ENCODE assay signal across 22 cellular contexts in genomic region chr1:12096615-12097014, GRCh38. TPM values are rescaled to one million over a fixed set of nuclear protein-coding genes. Genes with fewer than 3 reads are reported as not detected.
DNase-seq lines count a peak whose midpoint lies in the region; ATAC-seq, FAIRE-seq and TF ChIP-seq lines count a peak whose summit lies in the region.
"Had no signal": no experiment of that assay in that cellular context is flagged by ENCODE, and none has a peak within 500 bp of the region (broad histone marks: within the 10 kb centered on the region; RNA-seq: fewer than 3 reads in every experiment).

No MANE protein-coding gene starts in this region.

- TF ChIP-seq EP300 in A549 (IDR thresholded peaks at IDR 0.05): no peak

- no peak overlapping the region for H3K4me2 ChIP-seq in A549
- no peak overlapping the region for H3K4me2 ChIP-seq in OCI-LY7 (ENCODE audit: low read length)
- H3K4me2 ChIP-seq in osteoblast (ENCODE audit: insufficient read depth, low read length): no peak overlapping the region

- H3K9me3 ChIP-seq in A549: no peaks in the 10 kb centered on the region
- H3K9me3 ChIP-seq in OCI-LY7 (ENCODE audit: low read length): peaks cover 6% of the 10 kb centered on the region; the same call in 1 of the 2 replicates
- H3K9me3 ChIP-seq in osteoblast (ENCODE audit: low read depth, low read length): no peaks in the 10 kb centered on the region
- peaks cover 0 to 16% (median 11%) of the 10 kb centered on the region in 8 donors for H3K9me3 ChIP-seq in spleen
- H3K9me3 ChIP-seq: HAP-1 had no signal

- TF ChIP-seq POLR2A in A549 (IDR thresholded peaks at IDR 0.05; ENCODE audit: low read length) (no peak), spleen (IDR thresholded peaks at IDR 0.05) (no peak)

- POLR2A ChIA-PET in A549 (lab: Yijun Ruan, JAX) (no interaction called here), OCI-LY7 (lab: Charles Lee) (no interaction called here)
- POLR2A ChIA-PET in activated CD8-positive, alpha-beta T cell treated with anti-CD3 and anti-CD28 coated beads, Interleukin-2, amount 10 ng/mL, durations not matched to agents 7 days and 5 days (lab: Charles Lee): no interaction called here

- H3K4me1 ChIP-seq in A549 (no peaks in the 10 kb centered on the region), OCI-LY7 (ENCODE audit: insufficient read depth, low read length, poor library complexity, severe bottlenecking) (no peaks in the 10 kb centered on the region), osteoblast (ENCODE audit: insufficient read depth, low read length) (peaks cover 35% of the 10 kb centered on the region), spleen (no peaks in the 10 kb centered on the region)
- H3K4me1 ChIP-seq: HAP-1 had no signal

- no peak overlapping the region for H3K27ac ChIP-seq in A549
- H3K27ac ChIP-seq in OCI-LY7 (ENCODE audit: low read depth, low read length, poor library complexity, severe bottlenecking): no peak overlapping the region
- peak overlapping the region; percentile 62 for H3K27ac ChIP-seq in osteoblast (ENCODE audit: low read depth, low read length)
- no peak overlapping the region for H3K27ac ChIP-seq in spleen

- FAIRE-seq in A549 (lab: Jason Lieb, UNC): no peak
- FAIRE-seq: GM18507, H54 had no signal

- no peaks in the 10 kb centered on the region for H3K36me3 ChIP-seq in OCI-LY7 (ENCODE audit: insufficient read depth, low read length)
- no peaks in the 10 kb centered on the region for H3K36me3 ChIP-seq in osteoblast (ENCODE audit: insufficient read depth, low read length)
- H3K36me3 ChIP-seq in spleen: no peaks in the 10 kb centered on the region
- H3K36me3 ChIP-seq: HAP-1 had no signal

- DNase-seq in A549 (ENCODE audit: low read depth in 1 of 2, low spot score in 1 of 2) (no peak), OCI-LY7 (ENCODE audit: low spot score) (no peak), osteoblast (ENCODE audit: insufficient read length, low spot score, missing footprints) (no peak), spleen (peak; percentile 32), midbrain (lab: John Stamatoyannopoulos, UW) (no peak)
- DNase-seq in activated CD4-positive, alpha-beta T cell treated with anti-CD3 and anti-CD28 coated beads, Interleukin-2, amount 50 U/mL, for 1 hour: no peak
- DNase-seq in activated CD8-positive, alpha-beta T cell treated with anti-CD3 and anti-CD28 coated beads, Interleukin-2, amount 10 ng/mL, durations not matched to agents 7 days and 5 days: no peak
- DNase-seq: 8988T; C1 segment of cervical spinal cord; Calu3; CD4-positive, alpha-beta memory T cell; COR-L47; DMS79 treated with DMSO at 0.1 percent for 48 hours; GF-D8; GOT3 had no signal

- H3K79me2 ChIP-seq in OCI-LY7 (ENCODE audit: insufficient read depth, low read depth, low read length) (no peaks in the 10 kb centered on the region), osteoblast (ENCODE audit: insufficient read depth, low read length) (no peaks in the 10 kb centered on the region)

- H3K4me3 ChIP-seq in A549 (no peak overlapping the region), OCI-LY7 (ENCODE audit: low read depth, low read length, poor library complexity, severe bottlenecking) (no peak overlapping the region), osteoblast (ENCODE audit: insufficient read depth, low read length) (no peak overlapping the region), spleen (no peak overlapping the region)
- H3K4me3 ChIP-seq: HAP-1 had no signal

- H3K36me3 Mint-ChIP-seq in activated CD8-positive, alpha-beta T cell treated with anti-CD3 and anti-CD28 coated beads, Interleukin-2, amount 10 ng/mL, durations not matched to agents 7 days and 5 days (ENCODE audit: low read depth): no peaks in the 10 kb centered on the region

- no peak for TF ChIP-seq RAD21 in A549 (conservative IDR thresholded peaks at IDR 0.05 in 1 of 2, IDR thresholded peaks at IDR 0.05 in 1 of 2)

- ATAC-seq in A549: no peak
- ATAC-seq in activated CD8-positive, alpha-beta T cell treated with anti-CD3 and anti-CD28 coated beads, Interleukin-2, amount 10 ng/mL, durations not matched to agents 7 days and 5 days: no peak

- H2AFZ ChIP-seq in OCI-LY7 (ENCODE audit: low read length) (peak overlapping the region; percentile 73; the same call in 1 of the 2 replicates), osteoblast (ENCODE audit: low read length) (no peak overlapping the region)

- no peak overlapping the region for H3K4me3 Mint-ChIP-seq in activated CD8-positive, alpha-beta T cell treated with anti-CD3 and anti-CD28 coated beads, Interleukin-2, amount 10 ng/mL, durations not matched to agents 7 days and 5 days
- H3K4me3 Mint-ChIP-seq: CD4-positive, alpha-beta memory T cell; HFFc6 had no signal

- H3K27me3 ChIP-seq in osteoblast (ENCODE audit: insufficient read depth, low read length) (no peaks in the 10 kb centered on the region), spleen (replicated peaks in 1 of 7) (no peaks in the 10 kb centered on the region)

- no peaks in the 10 kb centered on the region for H3K9me3 Mint-ChIP-seq in activated CD8-positive, alpha-beta T cell treated with anti-CD3 and anti-CD28 coated beads, Interleukin-2, amount 10 ng/mL, durations not matched to agents 7 days and 5 days (ENCODE audit: insufficient read depth)
- H3K9me3 Mint-ChIP-seq: HFFc6 had no signal

- intact Hi-C loops in OCI-LY7 (cut with micrococcal nuclease; ENCODE audit: unreplicated experiment): no loop called here
- intact Hi-C loops in spleen (cut with DNase I; ENCODE audit: low total_unique reads): no loop called here

- no peaks in the 10 kb centered on the region for H3K9me2 ChIP-seq in OCI-LY7 (ENCODE audit: insufficient read depth, low read length)

- no peak overlapping the region for H3K27ac Mint-ChIP-seq in activated CD8-positive, alpha-beta T cell treated with anti-CD3 and anti-CD28 coated beads, Interleukin-2, amount 10 ng/mL, durations not matched to agents 7 days and 5 days
- H3K27ac Mint-ChIP-seq: CD4-positive, alpha-beta memory T cell; HFFc6 had no signal

- no peaks in the 10 kb centered on the region for H4K20me1 ChIP-seq in OCI-LY7 (ENCODE audit: insufficient read depth, low read length)
- H4K20me1 ChIP-seq in osteoblast (ENCODE audit: insufficient read depth, low read length): no peaks in the 10 kb centered on the region

- no peak for TF ChIP-seq CTCF in A549 (IDR thresholded peaks at IDR 0.05)
- TF ChIP-seq CTCF in OCI-LY7 (conservative IDR thresholded peaks at IDR 0.05; ENCODE audit: low read length): no peak
- TF ChIP-seq CTCF in osteoblast (IDR thresholded peaks at IDR 0.05; ENCODE audit: extremely low read depth, low read depth, low read length): no peak
- no peak for TF ChIP-seq CTCF in spleen (IDR thresholded peaks at IDR 0.05 in 8 of 11, conservative IDR thresholded peaks at IDR 0.05 in 3 of 11)

- no TSS peak for BruUV-seq in OCI-LY7 (replicated peaks; lab: Mats Ljungman, UMichigan)

- CTCF ChIA-PET in A549 (lab: Yijun Ruan, JAX): interaction anchor here (0.9 kb wide), 1 partner anchor 10 kb away, joined by 3 read pairs; no protein-coding TSS in a partner anchor
- CTCF ChIA-PET in OCI-LY7 (lab: Charles Lee; ENCODE audit: unreplicated experiment): no interaction called here
- CTCF ChIA-PET in activated CD8-positive, alpha-beta T cell treated with anti-CD3 and anti-CD28 coated beads, Interleukin-2, amount 10 ng/mL, durations not matched to agents 7 days and 5 days (lab: Charles Lee): no interaction called here

- 79% methylated on average over 5 of the region's 5 CpGs for WGBS in A549 (ENCODE audit: missing lambda C conversion rate)
- WGBS in spleen, 5 donors: 87 to 94% (median 91%) methylated on average over 5 of the region's 5 CpGs

- H3K27me3 Mint-ChIP-seq in activated CD8-positive, alpha-beta T cell treated with anti-CD3 and anti-CD28 coated beads, Interleukin-2, amount 10 ng/mL, durations not matched to agents 7 days and 5 days (ENCODE audit: low read depth): no peaks in the 10 kb centered on the region
- H3K27me3 Mint-ChIP-seq: CD4-positive, alpha-beta memory T cell had no signal

- H3K4me1 Mint-ChIP-seq in activated CD8-positive, alpha-beta T cell treated with anti-CD3 and anti-CD28 coated beads, Interleukin-2, amount 10 ng/mL, durations not matched to agents 7 days and 5 days (ENCODE audit: low read depth): no peaks in the 10 kb centered on the region

TF ChIP-seq in A549, 52 proteins besides CTCF, POLR2A, EP300 and RAD21:
- TF ChIP-seq RNF2 (IDR thresholded peaks at IDR 0.05; ENCODE audit: borderline replicate concordance, low read depth): no peak
- TF ChIP-seq NPAS2 (CRISPR knock-in tag; IDR thresholded peaks at IDR 0.05; ENCODE audit: borderline replicate concordance): no peak
- no peak for TF ChIP-seq SREBF2 (IDR thresholded peaks at IDR 0.05)
- peak; percentile 71 for TF ChIP-seq MAFK (IDR thresholded peaks at IDR 0.05; ENCODE audit: partially characterized antibody)
- no peak for TF ChIP-seq CEBPB (IDR thresholded peaks at IDR 0.05)

RNA-seq across cellular contexts. Expression of gene TNFRSF8, which starts 33.5 kb away (rescaled TPM):
- polyA plus RNA-seq in A549 (2011; rRNA removed): 0.05 TPM in 2 replicates
- 0.04 TPM in 2 replicates for polyA plus RNA-seq in A549 (2012; cell fraction: cytosol; rRNA removed)
- 0.12 and 0.20 TPM in 2 replicates for polyA plus RNA-seq in A549 (2012; cell fraction: nucleus; rRNA removed)
- polyA plus RNA-seq in A549 (2017; fragmentation: RNase III; extraction: RNeasy Plus Mini Kit Qiagen cat#74134 plus additional on column Dnase treatment): 0.04 TPM in 1 of 3 replicates, not detected in the others
- polyA minus RNA-seq in A549 (2011; rRNA and poly(A)+ RNA removed): not detected in 2 replicates
- total RNA-seq in OCI-LY7 (2014; rRNA removed; shearing (Covaris generic)): not detected in 2 replicates
- 0.09 and 0.29 TPM in 2 replicates for total RNA-seq in OCI-LY7 (2022)
- total RNA-seq in osteoblast: under 0.01 and 0.29 TPM in 2 replicates
- total RNA-seq in spleen: 1 to 10 TPM; 1.3 to 7.6 (median 2.2) TPM
- polyA plus RNA-seq in spleen: 1 to 10 TPM; 1.7 to 2.0 (median 1.9) TPM
- under 1 TPM; 0.95 to 0.97 TPM for total RNA-seq in activated CD8-positive, alpha-beta T cell treated with anti-CD3 and anti-CD28 coated beads, Interleukin-2, amount 10 ng/mL, durations not matched to agents 7 days and 5 days
- total RNA-seq: A673; Calu3; CD4-positive, alpha-beta memory T cell; G401 had no signal
- polyA plus RNA-seq: BJ; CD4-positive, alpha-beta memory T cell had no signal
